Comparison of ENCODE assay signal across 8 cellular contexts in the genomic region with DNA sequence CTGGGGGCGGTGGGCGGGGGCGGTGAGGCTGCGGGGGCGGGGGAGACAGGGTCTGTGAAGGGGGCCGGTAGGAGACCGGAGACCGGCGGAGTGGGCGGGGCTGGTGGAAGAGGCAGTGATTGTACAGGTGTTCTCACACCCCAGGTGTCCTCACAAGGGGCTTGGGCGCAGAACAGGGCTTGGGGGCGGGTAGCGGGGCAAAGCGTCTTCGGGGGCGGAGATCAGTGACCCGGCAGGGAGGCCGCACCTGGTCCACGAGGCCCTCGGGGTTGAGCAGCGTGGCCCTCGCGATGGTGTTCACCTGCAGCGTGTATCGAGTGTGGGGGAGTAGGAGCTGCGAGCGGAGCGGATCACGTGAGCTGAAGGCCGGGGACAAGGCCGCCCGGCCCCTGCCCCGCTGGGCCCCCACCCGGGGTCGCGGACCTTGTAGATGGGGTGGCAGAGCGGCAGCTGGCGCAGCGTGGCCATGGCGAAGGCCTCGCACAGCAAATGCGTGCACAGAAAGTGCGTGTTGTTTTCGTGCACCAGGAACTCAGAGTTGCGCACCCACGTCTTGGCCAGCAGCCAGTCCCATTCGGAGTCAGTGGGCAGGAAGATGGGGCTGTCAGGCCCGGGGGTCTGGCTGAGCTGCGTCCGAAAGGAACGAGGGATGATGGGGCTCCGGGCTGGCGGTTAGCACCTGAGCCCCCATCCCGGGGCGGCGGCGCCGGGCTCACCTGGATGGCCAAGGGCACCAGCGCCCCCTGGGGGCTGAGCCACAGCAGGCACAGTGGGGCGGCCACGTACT. TPM values are rescaled to one million over a fixed set of nuclear protein-coding genes. Genes with fewer than 3 reads are reported as not detected.
A peak's percentile ranks its signal among the peaks of the same experiment; 100 is the strongest.
DNase-seq lines count a peak whose midpoint lies in the region; ATAC-seq and TF ChIP-seq lines count a peak whose summit lies in the region.

No MANE protein-coding gene starts in this region.

- intact Hi-C loops in Right ventricle myocardium inferior (cut with DNase I): loop anchor here (5.0 kb wide), 1 partner anchor 38 kb away; no protein-coding TSS in a partner anchor
- intact Hi-C loops in cardiac septum (cut with DNase I): loop anchor here (5.0 kb wide), 1 partner anchor 48 kb away; no protein-coding TSS in a partner anchor
- intact Hi-C loops in heart left ventricle (cut with DNase I): loop anchor here in 4 of 10 donors (2.0 to 5.0 kb wide), 3 partner anchors 38 to 49 kb away; no protein-coding TSS in a partner anchor
- intact Hi-C loops in gastrocnemius medialis (cut with DNase I; ENCODE audit: low total_unique reads): no loop called here

- H3K36me3 ChIP-seq in Peyer's patch: no peaks in the 10 kb centered on the region
- no peaks in the 10 kb centered on the region for H3K36me3 ChIP-seq in heart left ventricle
- H3K36me3 ChIP-seq in gastrocnemius medialis: no peaks in the 10 kb centered on the region

- H3K27me3 ChIP-seq in Peyer's patch: peaks cover 0 to 15% of the 10 kb centered on the region in 2 donors
- H3K27me3 ChIP-seq in heart left ventricle: peaks cover 15 to 63% (median 45%) of the 10 kb centered on the region in 9 donors
- H3K27me3 ChIP-seq in gastrocnemius medialis: peaks cover 31 to 43% (median 38%) of the 10 kb centered on the region in 3 donors

- peaks cover 0 to 9% (median 4%) of the 10 kb centered on the region in 4 donors for H3K4me1 ChIP-seq in Peyer's patch
- peaks cover 0 to 17% (median 7%) of the 10 kb centered on the region in 12 donors for H3K4me1 ChIP-seq in heart left ventricle
- H3K4me1 ChIP-seq in gastrocnemius medialis: peaks cover 0 to 7% of the 10 kb centered on the region in 2 donors

- TF ChIP-seq CTCF in Peyer's patch (IDR thresholded peaks at IDR 0.05) (peak; percentile 77 to 94 (median 84)), heart left ventricle (IDR thresholded peaks at IDR 0.05) (peak; percentile 61 to 90 (median 72)), gastrocnemius medialis (IDR thresholded peaks at IDR 0.05 in 4 of 5, conservative IDR thresholded peaks at IDR 0.05 in 1 of 5) (peak; percentile 41 to 82 (median 68))

- DNase-seq in Right ventricle myocardium inferior (ENCODE audit: missing footprints) (peak; percentile 88), cardiac septum (ENCODE audit: low spot score) (no peak), Peyer's patch (peak; percentile 84 to 89 (median 85)), heart left ventricle (peak; percentile 19 to 83 (median 47)), gastrocnemius medialis (no peak), pons (ENCODE audit: low spot score) (no peak), SW 1271 (lab: John Stamatoyannopoulos, UW) (no peak)
- peak; percentile 82 for DNase-seq in activated naive CD4-positive, alpha-beta T cell treated with Interleukin-2 at 50 U/mL for 16 hours

- WGBS in heart left ventricle, 4 donors: 9 to 21% (median 13%) methylated on average over 26 to 61 of the region's 61 CpGs

- in situ Hi-C loops in gastrocnemius medialis (cut with MboI; ENCODE audit: low sequenced_read_pairs in 4 of 4): no loop called here

- H3K9me3 ChIP-seq in Peyer's patch (no peaks in the 10 kb centered on the region), heart left ventricle (no peaks in the 10 kb centered on the region), gastrocnemius medialis (no peaks in the 10 kb centered on the region)

- TF ChIP-seq POLR2A in Peyer's patch (IDR thresholded peaks at IDR 0.05) (no peak), heart left ventricle (IDR thresholded peaks at IDR 0.05) (no peak), gastrocnemius medialis (IDR thresholded peaks at IDR 0.05) (no peak)

- H3K4me3 ChIP-seq in Peyer's patch: peak overlapping the region; percentile 31 to 45 (median 43)
- peak overlapping the region in 3 of 12 donors; percentile 12 to 42 (median 26) for H3K4me3 ChIP-seq in heart left ventricle
- H3K4me3 ChIP-seq in gastrocnemius medialis: no peak overlapping the region

- ATAC-seq in Right ventricle myocardium inferior: peak; percentile 56
- peak in 3 of 4 donors; percentile 64 to 73 (median 67) for ATAC-seq in heart left ventricle
- no peak for ATAC-seq in gastrocnemius medialis

- peak overlapping the region in 1 of 4 donors; percentile 21 for H3K27ac ChIP-seq in Peyer's patch
- no peak overlapping the region for H3K27ac ChIP-seq in heart left ventricle
- no peak overlapping the region for H3K27ac ChIP-seq in gastrocnemius medialis

RNA-seq across cellular contexts. Expression of a gene that starts 8.5 kb away (rescaled TPM):
- not detected for total RNA-seq in Right ventricle myocardium inferior
- total RNA-seq in cardiac septum: not detected
- total RNA-seq in Peyer's patch: not detected
- total RNA-seq in heart left ventricle: not detected
- polyA plus RNA-seq in heart left ventricle: under 1 TPM in 1 of 2 donors, not detected in 1; 0.12 TPM
- not detected for total RNA-seq in gastrocnemius medialis

RNA-seq across cellular contexts. Expression of a gene that starts 14.0 kb away (rescaled TPM):
- total RNA-seq in Right ventricle myocardium inferior (not detected), cardiac septum (0.65 TPM), Peyer's patch (not detected), heart left ventricle (under 1 TPM in 4 of 9 donors, not detected in 5; 0.17 to 0.76 (median 0.44) TPM), gastrocnemius medialis (not detected)
- polyA plus RNA-seq in heart left ventricle: under 1 TPM; 0.23 to 0.40 TPM

RNA-seq across cellular contexts. Expression of a gene that starts 22.3 kb away (rescaled TPM):
- total RNA-seq in Right ventricle myocardium inferior (not detected), cardiac septum (not detected), Peyer's patch (under 1 TPM in 1 of 4 donors, not detected in 3; 0.83 TPM), heart left ventricle (not detected), gastrocnemius medialis (not detected)
- not detected for polyA plus RNA-seq in heart left ventricle

RNA-seq across cellular contexts. Expression of a gene that starts 42.3 kb away (rescaled TPM):
- total RNA-seq in Right ventricle myocardium inferior (124 TPM), cardiac septum (47.8 TPM), Peyer's patch (100 to 1,000 TPM in 3 of 4 donors, 10 to 100 TPM in 1; 67.6 to 143 (median 119) TPM), heart left ventricle (100 to 1,000 TPM in 3 of 9 donors, 10 to 100 TPM in 6; 40.2 to 132 (median 86.3) TPM), gastrocnemius medialis (100 to 1,000 TPM; 105 to 263 (median 164) TPM)
- 100 to 1,000 TPM in 1 of 2 donors, 10 to 100 TPM in 1; 96.2 to 164 TPM for polyA plus RNA-seq in heart left ventricle

RNA-seq across cellular contexts. Expression of a gene that starts 52.9 kb away (rescaled TPM):
- total RNA-seq in Right ventricle myocardium inferior (56.6 TPM), cardiac septum (63.9 TPM), Peyer's patch (10 to 100 TPM; 10.7 to 40.2 (median 32.4) TPM), heart left ventricle (10 to 100 TPM; 21.5 to 67.2 (median 51.1) TPM), gastrocnemius medialis (10 to 100 TPM; 10.9 to 37.0 (median 25.7) TPM)
- polyA plus RNA-seq in heart left ventricle: 10 to 100 TPM; 49.0 to 50.6 TPM

Comparison
In these comparisons a context has a peak if more than half of its experiments do, and no peak if none do; other contexts are left out.
1. DNase-seq: peak in Right ventricle myocardium inferior (single experiment), Peyer's patch (3 of 3), activated naive CD4-positive, alpha-beta T cell treated with Interleukin-2 at 50 U/mL for 16 hours (single experiment) and heart left ventricle (5 of 5); none in cardiac septum (single experiment), gastrocnemius medialis (0 of 2), pons (single experiment) and SW 1271 (0 of 2).
2. ATAC-seq: peak in Right ventricle myocardium inferior (single experiment) and heart left ventricle (3 of 4); none in gastrocnemius medialis (0 of 2).
3. H3K4me3 ChIP-seq: peak in Peyer's patch (4 of 4); none in gastrocnemius medialis (0 of 4).
4. Peak in every context shown above with its lines, with median percentiles within 50 percentile points of each other: CTCF ChIP-seq.